12 cellular contexts compared by ENCODE assay signal in the genomic region with DNA sequence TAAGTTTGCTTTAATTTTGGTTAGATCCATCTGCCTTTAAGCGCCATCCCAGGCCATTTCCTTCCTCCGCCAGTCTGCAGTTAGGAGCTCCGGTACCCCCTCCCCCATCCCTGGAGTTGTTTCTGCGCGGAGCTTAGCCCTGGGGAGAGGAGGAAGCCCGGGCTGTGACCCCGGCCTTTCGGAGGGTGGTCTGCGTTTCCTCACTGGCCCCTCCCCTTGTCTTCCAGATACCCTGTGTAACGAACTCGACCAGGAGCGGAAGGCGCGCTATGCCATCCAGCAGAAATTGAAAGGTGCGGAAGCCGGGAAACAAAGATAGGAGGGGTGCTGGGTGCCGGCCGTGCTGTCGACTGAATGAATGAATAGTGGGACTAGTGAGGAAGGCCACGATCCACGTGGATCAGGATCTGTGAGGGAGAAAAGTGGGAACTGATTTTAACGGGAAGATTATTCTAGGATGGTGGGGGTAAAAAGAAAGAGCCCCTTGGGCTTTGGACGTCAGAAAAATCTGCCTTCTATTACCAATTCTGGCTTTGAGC. TPM values are rescaled to one million over a fixed set of nuclear protein-coding genes. Genes with fewer than 3 reads are reported as not detected.
DNase-seq lines count a peak whose midpoint lies in the region; ATAC-seq and TF ChIP-seq lines count a peak whose summit lies in the region.
"Had no signal": no experiment of that assay in that cellular context is flagged by ENCODE, and none has a peak within 500 bp of the region (broad histone marks: within the 10 kb centered on the region; RNA-seq: fewer than 3 reads in every experiment).

No MANE protein-coding gene starts in this region.

- POLR2A ChIA-PET in AG04450 (lab: Yijun Ruan, JAX), result interaction anchor here (0.5 kb wide), 1 partner anchor 169 kb away, joined by 3 read pairs; no protein-coding TSS in a partner anchor

- H3K27me3 Mint-ChIP-seq in naive B cell, result peaks cover 75 to 84% (median 84%) of the 10 kb centered on the region in 3 donors

- H3K36me3 ChIP-seq in H7 (replicated peaks; ENCODE audit: control insufficient read depth, insufficient read depth, low read length) (no peaks in the 10 kb centered on the region), SJCRH30 (no peaks in the 10 kb centered on the region; the same call in 1 of the 2 replicates)
- H3K36me3 ChIP-seq: prostate gland had no signal

- H3K27ac Mint-ChIP-seq in naive B cell, result peak overlapping the region in 4 of 6 donors; percentile 12 to 75 (median 42)

- H3K36me3 Mint-ChIP-seq in naive B cell, result peaks cover 0 to 17% of the 10 kb centered on the region in 2 donors

- no peak for TF ChIP-seq CTCF in AG04450 (IDR thresholded peaks at IDR 0.05; ENCODE audit: low read depth, low read length)

- peaks cover 43 to 56% (median 55%) of the 10 kb centered on the region in 3 donors for H3K4me1 Mint-ChIP-seq in naive B cell

- peaks cover 8% of the 10 kb centered on the region; the same call in 1 of the 2 replicates for H3K4me1 ChIP-seq in SJCRH30

- CTCF ChIA-PET in AG04450 (lab: Charles Lee), result interaction anchor here (0.8 to 2.0 kb wide), 3 partner anchors 309 to 376 kb away, joined by 3 to 14 read pairs (median 6); no protein-coding TSS in a partner anchor

- DNase-seq in AG04450 (ENCODE audit: low read depth, low spot score) (no peak), H7 (peak; percentile 83), astrocyte of the hippocampus (ENCODE audit: low read depth, low spot score) (peak; percentile 22), naive B cell (no peak), SJCRH30 (no peak), T-helper 9 cell (no peak)
- no peak for DNase-seq in central memory CD4-positive, alpha-beta T cell
- DNase-seq in stimulated activated CD8-positive, alpha-beta memory T cell treated with anti-CD3 and anti-CD28 coated beads, Interleukin-4, amount 100 ng/mL, for 48 hours, result no peak
- DNase-seq: NCI-H774 had no signal

- ATAC-seq in naive B cell (ENCODE audit: low read depth in 2 of 2), result no peak

- peaks cover 0 to 7% (median 2%) of the 10 kb centered on the region in 7 donors for H3K9me3 Mint-ChIP-seq in naive B cell

- no peak overlapping the region for H3K27ac ChIP-seq in AG04450 (ENCODE audit: low read depth, low read length)
- H3K27ac ChIP-seq in SJCRH30, result no peak overlapping the region
- H3K27ac ChIP-seq: GM23248, prostate gland had no signal

- H3K4me3 Mint-ChIP-seq in naive B cell, result peak overlapping the region; percentile 74 to 93 (median 88)

- H3K27me3 ChIP-seq in AG04450 (ENCODE audit: control insufficient read depth, insufficient read depth, low read length), result peaks cover 85% of the 10 kb centered on the region
- peaks cover 98% of the 10 kb centered on the region for H3K27me3 ChIP-seq in H7 (ENCODE audit: control insufficient read depth, insufficient read depth, low read length)
- no peaks in the 10 kb centered on the region for H3K27me3 ChIP-seq in SJCRH30

- H3K4me3 ChIP-seq in AG04450 (ENCODE audit: low read depth, low read length), result peak overlapping the region; percentile 43
- H3K4me3 ChIP-seq in H7 (ENCODE audit: insufficient read depth, low read depth, low read length), result peak overlapping the region; percentile 45; the same call in 1 of the 2 replicates
- no peak overlapping the region for H3K4me3 ChIP-seq in SJCRH30

- H3K9me3 ChIP-seq in AG04450 (ENCODE audit: control insufficient read depth, insufficient read depth, low read length) (peaks cover 9% of the 10 kb centered on the region; the same call in 1 of the 2 replicates), SJCRH30 (replicated peaks) (peaks cover 12% of the 10 kb centered on the region; the same call in 1 of the 2 replicates)
- H3K9me3 ChIP-seq: prostate gland had no signal

RNA-seq across cellular contexts. Expression of a gene that starts 6.8 kb away (rescaled TPM):
- polyA plus RNA-seq in AG04450 (2011; rRNA removed) (not detected in 2 replicates), naive B cell (ENCODE audit: low read depth in 6 of 6) (not detected)
- under 0.01 TPM in 1 of 2 replicates, not detected in the other for polyA minus RNA-seq in AG04450 (2011; rRNA and poly(A)+ RNA removed)
- total RNA-seq in H7 (2014; rRNA removed; shearing (Covaris generic)), result not detected in 2 replicates
- total RNA-seq in SJCRH30 (2014; rRNA removed; shearing (Covaris generic)), result not detected in 2 replicates
- total RNA-seq: GM23248, prostate gland, temporal lobe had no signal
- polyA plus RNA-seq: GM23248 had no signal

RNA-seq across cellular contexts. Expression of a gene that starts 7.7 kb away (rescaled TPM):
- polyA plus RNA-seq in AG04450 (2011; rRNA removed) (0.02 TPM in 2 replicates), naive B cell (ENCODE audit: low read depth in 6 of 6) (under 1 TPM in 3 of 6 donors, not detected in 3; 0.07 to 0.19 (median 0.13) TPM)
- not detected in 2 replicates for polyA minus RNA-seq in AG04450 (2011; rRNA and poly(A)+ RNA removed)
- total RNA-seq in H7 (2014; rRNA removed; shearing (Covaris generic)), result 0.11 TPM in 1 of 2 replicates, not detected in the other
- 3.1 and 4.5 TPM in 2 replicates for total RNA-seq in SJCRH30 (2014; rRNA removed; shearing (Covaris generic))
- polyA plus RNA-seq: GM23248 had no signal

Comparison
In these comparisons a context has a peak if more than half of its experiments do, and no peak if none do; other contexts are left out.
1. DNase-seq: peak in H7 (single experiment) and astrocyte of the hippocampus (single experiment); none in AG04450 (single experiment), naive B cell (single experiment), central memory CD4-positive, alpha-beta T cell (single experiment), SJCRH30 (0 of 2), stimulated activated CD8-positive, alpha-beta memory T cell treated with anti-CD3 and anti-CD28 coated beads, Interleukin-4, amount 100 ng/mL, for 48 hours (single experiment) and T-helper 9 cell (single experiment).